Comparison of ENCODE assay signal across 10 cellular contexts in the genomic region with DNA sequence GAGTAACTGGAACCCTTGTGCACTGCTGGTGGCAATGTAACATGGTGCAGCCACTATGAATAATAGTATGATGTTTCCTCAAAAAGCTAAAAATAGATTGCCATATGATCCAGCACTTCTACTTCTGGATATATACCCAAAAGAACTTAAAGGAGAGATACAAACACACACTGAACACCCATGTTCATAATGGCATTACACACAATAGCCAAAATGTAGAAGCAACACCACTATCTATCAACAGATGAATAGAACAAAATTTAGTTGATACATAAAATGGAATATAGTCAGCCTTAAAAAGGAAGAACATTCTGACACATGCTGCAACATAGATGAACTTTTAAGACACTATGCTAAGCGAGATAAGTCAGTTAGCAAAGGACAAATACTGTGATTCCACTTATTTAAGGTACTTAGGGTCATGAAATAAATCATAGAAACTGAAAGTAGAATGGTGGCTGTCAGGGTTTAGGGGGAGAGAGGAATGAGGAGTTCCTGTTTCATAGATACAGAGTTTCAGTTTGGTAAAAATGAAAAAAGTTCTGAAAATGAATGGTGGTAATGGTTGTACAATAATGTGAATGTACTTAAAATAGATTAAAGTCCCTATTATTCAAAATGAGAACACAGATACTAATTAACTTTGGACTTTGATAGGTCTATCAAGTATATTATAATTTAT. TPM values are rescaled to one million over a fixed set of nuclear protein-coding genes. Genes with fewer than 3 reads are reported as not detected.
A peak's percentile ranks its signal among the peaks of the same experiment; 100 is the strongest.
DNase-seq lines count a peak whose midpoint lies in the region; ATAC-seq and TF ChIP-seq lines count a peak whose summit lies in the region.
"Had no signal": no experiment of that assay in that cellular context is flagged by ENCODE, and none has a peak within 500 bp of the region (broad histone marks: within the 10 kb centered on the region; RNA-seq: fewer than 3 reads in every experiment).

No MANE protein-coding gene starts in this region.

- H3K27ac Mint-ChIP-seq in neural progenitor cell = no peak overlapping the region

- H3F3A ChIP-seq in GM23248 (ENCODE audit: insufficient read depth) = no peaks in the 10 kb centered on the region
- H3F3A ChIP-seq in neural progenitor cell (ENCODE audit: low read depth) = no peaks in the 10 kb centered on the region

- H3K36me3 ChIP-seq in GM23248 (ENCODE audit: low read depth) (no peaks in the 10 kb centered on the region), neural progenitor cell (no peaks in the 10 kb centered on the region)

- H3K4me3 ChIP-seq in GM23248 (no peak overlapping the region), neural progenitor cell (no peak overlapping the region)

- H3K79me2 ChIP-seq in GM23248 (ENCODE audit: insufficient read depth) = no peaks in the 10 kb centered on the region
- no peaks in the 10 kb centered on the region for H3K79me2 ChIP-seq in neural progenitor cell (ENCODE audit: low read depth)

- no peak overlapping the region for H3K4me3 Mint-ChIP-seq in neural progenitor cell

- no peaks in the 10 kb centered on the region for H3K9me3 ChIP-seq in GM23248 (ENCODE audit: low read depth)
- no peaks in the 10 kb centered on the region for H3K9me3 ChIP-seq in neural progenitor cell (ENCODE audit: low read depth)

- H3K9me3 Mint-ChIP-seq in neural progenitor cell = peaks cover 5% of the 10 kb centered on the region

- H3K27ac ChIP-seq in GM23248 (no peak overlapping the region), neural progenitor cell (no peak overlapping the region)

- H3K4me1 Mint-ChIP-seq in neural progenitor cell = peaks cover 3% of the 10 kb centered on the region

- H3K9me2 ChIP-seq in GM23248 (ENCODE audit: insufficient read depth) = no peaks in the 10 kb centered on the region

- no peaks in the 10 kb centered on the region for H3K27me3 ChIP-seq in GM23248 (replicated peaks; ENCODE audit: insufficient read depth)
- H3K27me3 ChIP-seq in neural progenitor cell = no peaks in the 10 kb centered on the region

- peaks cover 9% of the 10 kb centered on the region for H3K36me3 Mint-ChIP-seq in neural progenitor cell

- H4K20me1 ChIP-seq in GM23248 (ENCODE audit: insufficient read depth) (no peaks in the 10 kb centered on the region), neural progenitor cell (ENCODE audit: low read depth) (no peaks in the 10 kb centered on the region)

- TF ChIP-seq CTCF in neural progenitor cell (IDR thresholded peaks at IDR 0.05) = no peak

- no peak overlapping the region for H3K9ac ChIP-seq in GM23248
- no peak overlapping the region for H3K9ac ChIP-seq in neural progenitor cell

- DNase-seq in KBM-7 = peak; percentile 45
- peak; percentile 21 for DNase-seq in medulla oblongata (ENCODE audit: extremely low spot score)
- no peak for DNase-seq in GM23248
- DNase-seq in NCI-H128 (lab: John Stamatoyannopoulos, UW; ENCODE audit: unreplicated experiment) = no peak
- DNase-seq in neural progenitor cell (ENCODE audit: low spot score) = no peak
- no peak for DNase-seq in foreskin melanocyte
- DNase-seq: activated CD8-positive, alpha-beta memory T cell treated with anti-CD3 and anti-CD28 coated beads, Interleukin-2, amount 50 U/mL, for 4 hours had no signal

- peak; percentile 96 for ATAC-seq in GM18858 (IDR thresholded peaks at IDR 0.05; ENCODE audit: unreplicated experiment)
- ATAC-seq in GM21737 (IDR thresholded peaks at IDR 0.05; ENCODE audit: unreplicated experiment) = peak; percentile 95

- in situ Hi-C loops in KBM-7 (cut with MboI; ENCODE audit: low pct_unique_long_range_greater_than_20kb, low sequenced_read_pairs) = no loop called here
- in situ Hi-C loops in GM23248 (cut with MboI) = no loop called here

- H3K27me3 Mint-ChIP-seq in neural progenitor cell (ENCODE audit: insufficient read depth, low read depth) = no peaks in the 10 kb centered on the region

- 97 to 100% methylated on average over 1 of the region's 1 CpG for WGBS in GM23248 (ENCODE audit: low coverage in 1 of 2, low lambda C conversion rate in 2 of 2, missing lambda C conversion rate in 2 of 2), 2 experiments

- H2AFZ ChIP-seq in GM23248 = no peak overlapping the region
- H2AFZ ChIP-seq in neural progenitor cell (replicated peaks) = no peak overlapping the region

- H3K4me2 ChIP-seq in GM23248 (ENCODE audit: unreplicated experiment) (no peak overlapping the region), neural progenitor cell (no peak overlapping the region)

- H3K4me1 ChIP-seq in GM23248 (ENCODE audit: insufficient read depth) = no peaks in the 10 kb centered on the region
- peaks cover 10% of the 10 kb centered on the region for H3K4me1 ChIP-seq in neural progenitor cell

RNA-seq across cellular contexts. Expression of a gene that starts 59.5 kb away (rescaled TPM):
- total RNA-seq in GM23248 (2014; rRNA removed; shearing (Covaris generic)) = 0.11 TPM in 1 of 2 replicates, not detected in the other
- polyA plus RNA-seq in GM23248 (2016; fragmentation: Nextera tagmentation; extraction: Ambion mirVana) = 0.04 TPM in 1 of 2 replicates, not detected in the other
- 0.03 and 0.15 TPM in 2 replicates for total RNA-seq in neural progenitor cell (ENCODE audit: low replicate concordance)
- total RNA-seq: HT1080 had no signal

Comparison
In these comparisons a context has a peak if more than half of its experiments do, and no peak if none do; other contexts are left out.
1. DNase-seq: peak in KBM-7 (single experiment) and medulla oblongata (single experiment); none in GM23248 (single experiment), NCI-H128 (single experiment), neural progenitor cell (single experiment) and foreskin melanocyte (single experiment).